In genomic region chr5:77631166-77631582, GRCh38 we compare ENCODE assay signal across 1 cellular context.
TF ChIP-seq lines count a peak whose summit lies in the region.

No MANE protein-coding gene starts in this region.

TF ChIP-seq in HEK293, 187 proteins besides CTCF, POLR2A, EP300 and RAD21 (continued from another document):
- TF ChIP-seq MYNN (tag by site-specific recombination; IDR thresholded peaks at IDR 0.05; ENCODE audit: borderline replicate concordance) (no peak), ZNF629 (tag by site-specific recombination; IDR thresholded peaks at IDR 0.05) (no peak), ZNF701 (tag by site-specific recombination; IDR thresholded peaks at IDR 0.05) (no peak)
- TF ChIP-seq, protein P1, sequence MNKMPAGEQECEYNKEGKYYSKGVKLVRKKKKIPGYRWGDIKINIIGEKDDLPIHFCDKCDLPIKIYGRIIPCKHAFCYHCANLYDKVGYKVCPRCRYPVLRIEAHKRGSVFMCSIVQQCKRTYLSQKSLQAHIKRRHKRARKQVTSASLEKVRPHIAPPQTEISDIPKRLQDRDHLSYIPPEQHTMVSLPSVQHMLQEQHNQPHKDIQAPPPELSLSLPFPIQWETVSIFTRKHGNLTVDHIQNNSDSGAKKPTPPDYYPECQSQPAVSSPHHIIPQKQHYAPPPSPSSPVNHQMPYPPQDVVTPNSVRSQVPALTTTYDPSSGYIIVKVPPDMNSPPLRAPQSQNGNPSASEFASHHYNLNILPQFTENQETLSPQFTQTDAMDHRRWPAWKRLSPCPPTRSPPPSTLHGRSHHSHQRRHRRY (tag by site-specific recombination; IDR thresholded peaks at IDR 0.05), result no peak
